Comparison of ENCODE assay signal across 1 cellular context in the genomic region with DNA sequence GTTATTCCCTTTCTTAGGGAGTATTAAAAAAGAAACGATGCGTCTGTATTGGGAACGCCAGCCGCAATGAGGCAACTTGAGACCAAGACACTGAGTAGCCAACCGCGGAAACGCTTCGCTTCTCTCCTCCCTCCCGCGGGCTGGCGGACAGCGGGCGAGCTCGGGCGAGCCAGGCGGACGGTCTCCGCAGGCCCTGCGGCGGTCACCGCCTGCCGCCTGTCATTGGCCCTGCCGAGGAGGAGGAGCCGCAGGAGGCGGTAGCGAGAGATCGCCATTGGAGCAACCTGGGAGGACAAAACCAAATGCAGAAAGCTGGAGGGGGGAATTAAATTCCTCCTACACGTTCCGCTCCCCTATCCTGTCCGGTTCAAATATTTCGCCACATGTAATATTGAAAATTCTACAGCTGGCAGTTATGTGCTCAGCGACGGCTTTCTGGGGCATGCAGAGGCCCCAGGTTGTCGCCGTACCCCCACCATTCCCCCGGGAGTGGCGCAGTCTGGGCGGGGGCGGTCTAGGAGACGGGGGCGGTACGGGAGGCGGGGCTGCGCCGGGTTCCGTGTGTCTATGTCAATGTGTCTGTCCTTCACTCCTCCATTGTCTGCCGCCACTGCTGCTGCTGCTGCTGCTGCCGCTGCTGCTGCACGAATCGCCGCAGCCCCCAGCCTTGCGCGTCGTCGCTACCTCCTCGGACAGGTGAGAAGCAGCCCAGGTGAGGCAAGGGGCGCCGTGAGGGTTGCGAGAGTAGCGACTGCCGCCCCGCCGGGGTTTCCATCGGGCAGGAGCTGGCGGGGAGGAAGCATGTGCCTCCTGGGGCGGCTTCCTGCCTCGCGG.
TF ChIP-seq lines count a peak whose summit lies in the region.

ANKMY2 (minus strand) TSS at position 162 of the 834 bp plus-strand sequence. CDS start 181 bp downstream, outside the sequence.
BZW2 (plus strand) TSS at position 589 of the 834 bp plus-strand sequence. CDS start 19,263 bp downstream, outside the sequence.

TF ChIP-seq in HepG2, 621 proteins besides CTCF, POLR2A, EP300 and RAD21 (continued from another document and continues in another):
- no peak for TF ChIP-seq LBX2 (CRISPR knock-in tag; IDR thresholded peaks at IDR 0.05; ENCODE audit: borderline replicate concordance)
- peak; percentile 45 for TF ChIP-seq DBP (CRISPR knock-in tag; IDR thresholded peaks at IDR 0.05; ENCODE audit: not compliant biosample characterization)
- peak; percentile 78; the same call in 1 of the 2 replicates for TF ChIP-seq REL (CRISPR knock-in tag; conservative IDR thresholded peaks at IDR 0.05)
- TF ChIP-seq ZNF569 (CRISPR knock-in tag; IDR thresholded peaks at IDR 0.05; ENCODE audit: borderline replicate concordance), result no peak
- peak; percentile 47; the same call in 1 of the 2 replicates for TF ChIP-seq ZBTB39 (CRISPR knock-in tag; IDR thresholded peaks at IDR 0.05)
- no peak for TF ChIP-seq ZNF20 (CRISPR knock-in tag; IDR thresholded peaks at IDR 0.05)
- TF ChIP-seq ETV5 (CRISPR knock-in tag; IDR thresholded peaks at IDR 0.05; ENCODE audit: borderline replicate concordance), result peak; percentile 44; the same call in 1 of the 2 replicates
- TF ChIP-seq ZNF552 (CRISPR knock-in tag; IDR thresholded peaks at IDR 0.05; ENCODE audit: borderline replicate concordance), result peak; percentile 55; the same call in 1 of the 2 replicates
- TF ChIP-seq NAIF1 (CRISPR knock-in tag; IDR thresholded peaks at IDR 0.05; ENCODE audit: borderline replicate concordance), result peak; percentile 59; the same call in 1 of the 2 replicates
- no peak for TF ChIP-seq ZNF280D (CRISPR knock-in tag; IDR thresholded peaks at IDR 0.05)
- TF ChIP-seq TMF1 (CRISPR knock-in tag; IDR thresholded peaks at IDR 0.05; ENCODE audit: low read depth), result no peak
- no peak for TF ChIP-seq RBM22 (optimal IDR thresholded peaks at IDR 0.05; ENCODE audit: low read length)
- TF ChIP-seq SMC3 (IDR thresholded peaks at IDR 0.05; ENCODE audit: low read length), result no peak
- TF ChIP-seq MIER3 (CRISPR knock-in tag; IDR thresholded peaks at IDR 0.05; ENCODE audit: borderline replicate concordance), result peak; percentile 65
- TF ChIP-seq ZNF629 (CRISPR knock-in tag; conservative IDR thresholded peaks at IDR 0.05), result 0 out of 2 replicates have a peak, but pooled peaks have one; percentile 11
- TF ChIP-seq, protein P1, sequence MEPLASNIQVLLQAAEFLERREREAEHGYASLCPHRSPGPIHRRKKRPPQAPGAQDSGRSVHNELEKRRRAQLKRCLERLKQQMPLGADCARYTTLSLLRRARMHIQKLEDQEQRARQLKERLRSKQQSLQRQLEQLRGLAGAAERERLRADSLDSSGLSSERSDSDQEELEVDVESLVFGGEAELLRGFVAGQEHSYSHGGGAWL (CRISPR knock-in tag; IDR thresholded peaks at IDR 0.05), result peak; percentile 84; the same call in 1 of the 2 replicates
- TF ChIP-seq GABPB1 (CRISPR knock-in tag; IDR thresholded peaks at IDR 0.05), result peak; percentile 77
- peak; percentile 84 for TF ChIP-seq YY1 (IDR thresholded peaks at IDR 0.05; ENCODE audit: insufficient read depth, insufficient replicate concordance, low read depth, low read length)
- TF ChIP-seq, protein P2, sequence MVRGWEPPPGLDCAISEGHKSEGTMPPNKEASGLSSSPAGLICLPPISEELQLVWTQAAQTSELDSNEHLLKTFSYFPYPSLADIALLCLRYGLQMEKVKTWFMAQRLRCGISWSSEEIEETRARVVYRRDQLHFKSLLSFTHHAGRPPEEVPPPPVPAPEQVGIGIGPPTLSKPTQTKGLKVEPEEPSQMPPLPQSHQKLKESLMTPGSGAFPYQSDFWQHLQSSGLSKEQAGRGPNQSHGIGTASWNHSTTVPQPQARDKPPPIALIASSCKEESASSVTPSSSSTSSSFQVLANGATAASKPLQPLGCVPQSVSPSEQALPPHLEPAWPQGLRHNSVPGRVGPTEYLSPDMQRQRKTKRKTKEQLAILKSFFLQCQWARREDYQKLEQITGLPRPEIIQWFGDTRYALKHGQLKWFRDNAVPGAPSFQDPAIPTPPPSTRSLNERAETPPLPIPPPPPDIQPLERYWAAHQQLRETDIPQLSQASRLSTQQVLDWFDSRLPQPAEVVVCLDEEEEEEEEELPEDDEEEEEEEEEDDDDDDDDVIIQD (CRISPR knock-in tag; IDR thresholded peaks at IDR 0.05; ENCODE audit: low read depth), result 0 out of 2 replicates have a peak, but pooled peaks have one; percentile 9
- TF ChIP-seq NFYB (CRISPR knock-in tag; IDR thresholded peaks at IDR 0.05), result peak; percentile 89
- peak; percentile 81; the same call in 1 of the 2 replicates for TF ChIP-seq BRD4 (CRISPR knock-in tag; IDR thresholded peaks at IDR 0.05)
- TF ChIP-seq ZZZ3 (CRISPR knock-in tag; IDR thresholded peaks at IDR 0.05; ENCODE audit: borderline replicate concordance), result 0 out of 2 replicates have a peak, but pooled peaks have one; percentile 72
- no peak for TF ChIP-seq ZNF720 (CRISPR knock-in tag; IDR thresholded peaks at IDR 0.05)
- no peak for TF ChIP-seq ZNF333 (CRISPR knock-in tag; IDR thresholded peaks at IDR 0.05; ENCODE audit: borderline replicate concordance)
- TF ChIP-seq KDM5A (IDR thresholded peaks at IDR 0.05; ENCODE audit: borderline replicate concordance, low read length), result peak; percentile 28; the same call in 1 of the 2 replicates
- TF ChIP-seq KLF15 (CRISPR knock-in tag; IDR thresholded peaks at IDR 0.05; ENCODE audit: borderline replicate concordance), result peak; percentile 26; the same call in 1 of the 2 replicates
- peak; percentile 33; the same call in 1 of the 2 replicates for TF ChIP-seq SP5 (CRISPR knock-in tag; IDR thresholded peaks at IDR 0.05; ENCODE audit: borderline replicate concordance, low read depth)
- TF ChIP-seq, protein P3, sequence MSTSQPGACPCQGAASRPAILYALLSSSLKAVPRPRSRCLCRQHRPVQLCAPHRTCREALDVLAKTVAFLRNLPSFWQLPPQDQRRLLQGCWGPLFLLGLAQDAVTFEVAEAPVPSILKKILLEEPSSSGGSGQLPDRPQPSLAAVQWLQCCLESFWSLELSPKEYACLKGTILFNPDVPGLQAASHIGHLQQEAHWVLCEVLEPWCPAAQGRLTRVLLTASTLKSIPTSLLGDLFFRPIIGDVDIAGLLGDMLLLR (CRISPR knock-in tag; IDR thresholded peaks at IDR 0.05), result peak; percentile 89
- no peak for TF ChIP-seq NBN (conservative IDR thresholded peaks at IDR 0.05)
- TF ChIP-seq SUZ12 (IDR thresholded peaks at IDR 0.05; ENCODE audit: low read depth, low read length), result no peak
- TF ChIP-seq ZNF607 (CRISPR knock-in tag; IDR thresholded peaks at IDR 0.05; ENCODE audit: borderline replicate concordance), result peak; percentile 36; the same call in 1 of the 2 replicates
- TF ChIP-seq, protein P4, sequence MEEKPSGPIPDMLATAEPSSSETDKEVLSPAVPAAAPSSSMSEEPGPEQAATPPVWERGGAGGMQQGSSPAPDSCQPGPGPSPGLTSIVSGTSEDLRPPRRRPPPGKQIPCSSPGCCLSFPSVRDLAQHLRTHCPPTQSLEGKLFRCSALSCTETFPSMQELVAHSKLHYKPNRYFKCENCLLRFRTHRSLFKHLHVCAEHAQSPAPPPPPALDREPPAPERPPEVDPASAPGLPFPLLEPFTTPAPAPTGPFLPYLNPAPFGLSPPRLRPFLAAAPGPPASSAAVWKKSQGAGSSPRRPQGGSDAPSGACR (CRISPR knock-in tag; IDR thresholded peaks at IDR 0.05), result peak; percentile 89
- no peak for TF ChIP-seq KDM6A (CRISPR knock-in tag; IDR thresholded peaks at IDR 0.05; ENCODE audit: low read depth)
- TF ChIP-seq ZNF546 (CRISPR knock-in tag; conservative IDR thresholded peaks at IDR 0.05), result peak; percentile 26; the same call in 1 of the 2 replicates
- TF ChIP-seq, protein P5, sequence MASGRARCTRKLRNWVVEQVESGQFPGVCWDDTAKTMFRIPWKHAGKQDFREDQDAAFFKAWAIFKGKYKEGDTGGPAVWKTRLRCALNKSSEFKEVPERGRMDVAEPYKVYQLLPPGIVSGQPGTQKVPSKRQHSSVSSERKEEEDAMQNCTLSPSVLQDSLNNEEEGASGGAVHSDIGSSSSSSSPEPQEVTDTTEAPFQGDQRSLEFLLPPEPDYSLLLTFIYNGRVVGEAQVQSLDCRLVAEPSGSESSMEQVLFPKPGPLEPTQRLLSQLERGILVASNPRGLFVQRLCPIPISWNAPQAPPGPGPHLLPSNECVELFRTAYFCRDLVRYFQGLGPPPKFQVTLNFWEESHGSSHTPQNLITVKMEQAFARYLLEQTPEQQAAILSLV (CRISPR knock-in tag; IDR thresholded peaks at IDR 0.05; ENCODE audit: borderline replicate concordance), result no peak
- peak; percentile 60; the same call in 1 of the 2 replicates for TF ChIP-seq ZBTB7A (CRISPR knock-in tag; IDR thresholded peaks at IDR 0.05)
- TF ChIP-seq FOSL1 (CRISPR knock-in tag; IDR thresholded peaks at IDR 0.05; ENCODE audit: borderline replicate concordance), result no peak
- TF ChIP-seq LRRFIP1 (CRISPR knock-in tag; conservative IDR thresholded peaks at IDR 0.05), result 0 out of 2 replicates have a peak, but pooled peaks have one; percentile 41
- TF ChIP-seq, protein P6, sequence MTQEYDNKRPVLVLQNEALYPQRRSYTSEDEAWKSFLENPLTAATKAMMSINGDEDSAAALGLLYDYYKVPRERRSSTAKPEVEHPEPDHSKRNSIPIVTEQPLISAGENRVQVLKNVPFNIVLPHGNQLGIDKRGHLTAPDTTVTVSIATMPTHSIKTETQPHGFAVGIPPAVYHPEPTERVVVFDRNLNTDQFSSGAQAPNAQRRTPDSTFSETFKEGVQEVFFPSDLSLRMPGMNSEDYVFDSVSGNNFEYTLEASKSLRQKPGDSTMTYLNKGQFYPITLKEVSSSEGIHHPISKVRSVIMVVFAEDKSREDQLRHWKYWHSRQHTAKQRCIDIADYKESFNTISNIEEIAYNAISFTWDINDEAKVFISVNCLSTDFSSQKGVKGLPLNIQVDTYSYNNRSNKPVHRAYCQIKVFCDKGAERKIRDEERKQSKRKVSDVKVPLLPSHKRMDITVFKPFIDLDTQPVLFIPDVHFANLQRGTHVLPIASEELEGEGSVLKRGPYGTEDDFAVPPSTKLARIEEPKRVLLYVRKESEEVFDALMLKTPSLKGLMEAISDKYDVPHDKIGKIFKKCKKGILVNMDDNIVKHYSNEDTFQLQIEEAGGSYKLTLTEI (CRISPR knock-in tag; conservative IDR thresholded peaks at IDR 0.05), result no peak
